Comparison of ENCODE assay signal across 1 cellular context in genomic region chr1:35706846-35707245, GRCh38.
TF ChIP-seq lines count a peak whose summit lies in the region.

No MANE protein-coding gene starts in this region.

TF ChIP-seq in WTC11, 78 proteins besides CTCF, POLR2A, EP300 and RAD21 (continued from another document):
- TF ChIP-seq CDX4 (CRISPR knock-in tag; IDR thresholded peaks at IDR 0.05; ENCODE audit: borderline replicate concordance), result no peak
- no peak for TF ChIP-seq HMGXB4 (CRISPR knock-in tag; IDR thresholded peaks at IDR 0.05)
